24 cellular contexts compared by ENCODE assay signal in genomic region chr11:102630598-102631448, GRCh38. TPM values are rescaled to one million over a fixed set of nuclear protein-coding genes. Genes with fewer than 3 reads are reported as not detected.
DNase-seq lines count a peak whose midpoint lies in the region; ATAC-seq, FAIRE-seq and TF ChIP-seq lines count a peak whose summit lies in the region.
"Had no signal": no experiment of that assay in that cellular context is flagged by ENCODE, and none has a peak within 500 bp of the region (broad histone marks: within the 10 kb centered on the region; RNA-seq: fewer than 3 reads in every experiment).

No MANE protein-coding gene starts in this region.

- no TSS peak for BruUV-seq in A673 (replicated peaks; lab: Mats Ljungman, UMichigan)

- no peak for TF ChIP-seq POLR2A in right lobe of liver (IDR thresholded peaks at IDR 0.05)

- no peaks in the 10 kb centered on the region for H3K4me1 Mint-ChIP-seq in activated CD8-positive, alpha-beta T cell treated with anti-CD3 and anti-CD28 coated beads for 36 hours (ENCODE audit: low read depth)

- no peak overlapping the region for H3K4me3 ChIP-seq in bronchial epithelial cell (ENCODE audit: low read depth, low read length)
- H3K4me3 ChIP-seq in right lobe of liver = peak overlapping the region in 1 of 3 donors; percentile 27
- no peak overlapping the region for H3K4me3 ChIP-seq in A673 (ENCODE audit: low read depth, low read length, poor library complexity, severe bottlenecking)
- H3K4me3 ChIP-seq: GM23248, SK-N-MC had no signal

- no peak overlapping the region for H3K4me3 Mint-ChIP-seq in activated CD8-positive, alpha-beta T cell treated with anti-CD3 and anti-CD28 coated beads for 36 hours
- H3K4me3 Mint-ChIP-seq: CD8-positive, alpha-beta T cell had no signal

- H3K9me3 Mint-ChIP-seq in activated CD8-positive, alpha-beta T cell treated with anti-CD3 and anti-CD28 coated beads for 36 hours = no peaks in the 10 kb centered on the region
- H3K9me3 Mint-ChIP-seq: CD8-positive, alpha-beta T cell had no signal

- DNase-seq in LHCN-M2 (ENCODE audit: low read depth) = peak; percentile 20
- DNase-seq in bronchial epithelial cell (ENCODE audit: low read depth) = no peak
- peak; percentile 42 to 75 (median 66) for DNase-seq in right lobe of liver
- no peak for DNase-seq in A673 (ENCODE audit: low spot score)
- DNase-seq in NCI-H526 (lab: John Stamatoyannopoulos, UW) = no peak
- no peak for DNase-seq in activated CD8-positive, alpha-beta memory T cell treated with anti-CD3 and anti-CD28 coated beads, Interleukin-2, amount 50 U/mL, for 48 hours
- DNase-seq in activated CD8-positive, alpha-beta T cell treated with anti-CD3 and anti-CD28 coated beads for 36 hours = no peak
- DNase-seq: BE2C; CD8-positive, alpha-beta T cell; DMS79 treated with DMSO at 0.1 percent for 48 hours; GM23248; KBM-7; NCI-H1092; NCI-H2081 treated with DMSO at 0.1 percent for 48 hours; NCI-H2227 treated with DMSO at 0.1 percent for 48 hours; NCI-H524; Right ventricle myocardium superior had no signal

- CTCF ChIA-PET in A673 (lab: Charles Lee) = interaction anchor here (0.6 kb wide), 1 partner anchor 265 kb away, joined by 3 read pairs; no protein-coding TSS in a partner anchor
- CTCF ChIA-PET in activated CD8-positive, alpha-beta T cell treated with anti-CD3 and anti-CD28 coated beads for 36 hours (lab: Charles Lee) = interaction anchor here (0.9 to 1.5 kb wide), 2 partner anchors 35 to 36 kb away, joined by 3 to 4 read pairs; no protein-coding TSS in a partner anchor

- H3K4me1 ChIP-seq in right lobe of liver = peaks cover 0 to 18% (median 0%) of the 10 kb centered on the region in 4 donors
- H3K4me1 ChIP-seq in A673 (ENCODE audit: insufficient read depth, low read length, poor library complexity, severe bottlenecking) = no peaks in the 10 kb centered on the region
- H3K4me1 ChIP-seq: BE2C had no signal

- 26% methylated on average over 11 of the region's 11 CpGs for WGBS in right lobe of liver (ENCODE audit: insufficient coverage, low coverage, low lambda C conversion rate, missing lambda C conversion rate)

- H3K36me3 ChIP-seq in bronchial epithelial cell (ENCODE audit: control insufficient read depth, insufficient read depth, low read length) (no peaks in the 10 kb centered on the region), right lobe of liver (no peaks in the 10 kb centered on the region), A673 (ENCODE audit: insufficient read depth, low read length, poor library complexity, severe bottlenecking) (no peaks in the 10 kb centered on the region)
- H3K36me3 ChIP-seq: BE2C had no signal

- peaks cover 4% of the 10 kb centered on the region for H3K27me3 Mint-ChIP-seq in activated CD8-positive, alpha-beta T cell treated with anti-CD3 and anti-CD28 coated beads for 36 hours

- no peaks in the 10 kb centered on the region for H3K9me3 ChIP-seq in right lobe of liver
- no peaks in the 10 kb centered on the region for H3K9me3 ChIP-seq in A673 (ENCODE audit: low read depth, low read length, poor library complexity, severe bottlenecking)
- H3K9me3 ChIP-seq: BE2C had no signal

- FAIRE-seq in bronchial epithelial cell (lab: Jason Lieb, UNC) = peak; percentile 100
- FAIRE-seq: D721Med, RCC 7860 had no signal

- H3K27me3 ChIP-seq in bronchial epithelial cell (ENCODE audit: control insufficient read depth, insufficient read depth, low read length) (no peaks in the 10 kb centered on the region), right lobe of liver (no peaks in the 10 kb centered on the region), A673 (replicated peaks; ENCODE audit: insufficient read depth, low read depth, low read length, poor library complexity) (peaks cover 50% of the 10 kb centered on the region)

- no peak overlapping the region for H3K27ac Mint-ChIP-seq in activated CD8-positive, alpha-beta T cell treated with anti-CD3 and anti-CD28 coated beads for 36 hours
- H3K27ac Mint-ChIP-seq: CD8-positive, alpha-beta T cell had no signal

- H3K27ac ChIP-seq in right lobe of liver = peak overlapping the region in 2 of 3 donors; percentile 34 to 71
- no peak overlapping the region for H3K27ac ChIP-seq in A673 (ENCODE audit: low read depth, low read length, poor library complexity, severe bottlenecking)
- H3K27ac ChIP-seq: GM23248, SK-N-MC had no signal

- peak; percentile 95 to 97 (median 96) for ATAC-seq in right lobe of liver
- ATAC-seq in activated CD8-positive, alpha-beta T cell treated with anti-CD3 and anti-CD28 coated beads for 36 hours = no peak
- ATAC-seq: CD8-positive, alpha-beta T cell; HCT116 had no signal

- intact Hi-C loops in right lobe of liver (cut with DNase I) (no loop called here), A673 (cut with micrococcal nuclease; ENCODE audit: unreplicated experiment) (no loop called here)
- intact Hi-C loops in activated CD8-positive, alpha-beta T cell treated with anti-CD3 and anti-CD28 coated beads for 36 hours (cut with micrococcal nuclease) = no loop called here

- POLR2A ChIA-PET in A673 (lab: Charles Lee; ENCODE audit: low non-redundant PET) = no interaction called here
- POLR2A ChIA-PET in activated CD8-positive, alpha-beta T cell treated with anti-CD3 and anti-CD28 coated beads for 36 hours (lab: Charles Lee) = no interaction called here

- no peak for TF ChIP-seq CTCF in bronchial epithelial cell (IDR thresholded peaks at IDR 0.05; ENCODE audit: insufficient read depth, low read length, severe bottlenecking)
- TF ChIP-seq CTCF in right lobe of liver (IDR thresholded peaks at IDR 0.05) = no peak
- no peak for TF ChIP-seq CTCF in A673 (conservative IDR thresholded peaks at IDR 0.05; ENCODE audit: low read depth, low read length)
- no peak for TF ChIP-seq CTCF in activated CD8-positive, alpha-beta T cell treated with anti-CD3 and anti-CD28 coated beads for 36 hours (IDR thresholded peaks at IDR 0.05)

- no peaks in the 10 kb centered on the region for H3K36me3 Mint-ChIP-seq in activated CD8-positive, alpha-beta T cell treated with anti-CD3 and anti-CD28 coated beads for 36 hours (ENCODE audit: low read depth)
- H3K36me3 Mint-ChIP-seq: CD8-positive, alpha-beta T cell had no signal

RNA-seq across cellular contexts. Expression of gene MMP20, which starts 5.7 kb away (rescaled TPM):
- total RNA-seq in LHCN-M2 (2014; rRNA removed) = not detected in 2 replicates
- polyA plus RNA-seq in LHCN-M2 (2012) = not detected
- not detected in 2 replicates for total RNA-seq in bronchial epithelial cell
- total RNA-seq in right lobe of liver = not detected
- not detected in 2 replicates for total RNA-seq in A673 (2021)
- total RNA-seq in activated CD8-positive, alpha-beta T cell treated with anti-CD3 and anti-CD28 coated beads for 36 hours = not detected
- total RNA-seq: CD8-positive, alpha-beta T cell; G401; GM23248; MCF 10A; Right ventricle myocardium superior had no signal
- polyA plus RNA-seq: AG04450, GM23248 had no signal

Comparison
In these comparisons a context has a peak if more than half of its experiments do, and no peak if none do; other contexts are left out.
1. DNase-seq: peak in LHCN-M2 (single experiment) and right lobe of liver (3 of 3); none in bronchial epithelial cell (single experiment), A673 (single experiment), NCI-H526 (0 of 2), activated CD8-positive, alpha-beta memory T cell treated with anti-CD3 and anti-CD28 coated beads, Interleukin-2, amount 50 U/mL, for 48 hours (single experiment) and activated CD8-positive, alpha-beta T cell treated with anti-CD3 and anti-CD28 coated beads for 36 hours (single experiment).